In genomic region chr5:111800351-111800750, GRCh38 we compare ENCODE assay signal across 37 cellular contexts.
"Had no signal": no experiment of that assay in that cellular context is flagged by ENCODE, and none has a peak within 500 bp of the region (broad histone marks: within the 10 kb centered on the region; RNA-seq: fewer than 3 reads in every experiment).

No MANE protein-coding gene starts in this region.

- DNase-seq: activated CD4-positive, alpha-beta memory T cell treated with anti-CD3 and anti-CD28 coated beads, Interleukin-2, amount 10 ng/mL, durations not matched to agents 7 days and 5 days; activated CD4-positive, alpha-beta T cell treated with anti-CD3 and anti-CD28 coated beads for 1 hour; activated CD4-positive, alpha-beta T cell treated with anti-CD3 and anti-CD28 coated beads for 36 hours; activated CD4-positive, alpha-beta T cell treated with anti-CD3 and anti-CD28 coated beads for 48 hours; activated CD4-positive, alpha-beta T cell treated with anti-CD3 and anti-CD28 coated beads, Interleukin-2, amount 10 ng/mL, durations not matched to agents 7 days and 5 days; activated CD4-positive, alpha-beta T cell treated with anti-CD3 and anti-CD28 coated beads, Interleukin-2, amount 50 U/mL, for 48 hours; activated CD4-positive, CD25-positive, alpha-beta regulatory T cell; activated CD8-positive, alpha-beta memory T cell treated with anti-CD3 and anti-CD28 coated beads for 24 hours; activated CD8-positive, alpha-beta memory T cell treated with anti-CD3 and anti-CD28 coated beads, Interleukin-2, amount 10 ng/mL, durations not matched to agents 7 days and 5 days; activated CD8-positive, alpha-beta memory T cell treated with anti-CD3 and anti-CD28 coated beads, Interleukin-2, amount 50 U/mL, for 48 hours; activated CD8-positive, alpha-beta T cell treated with anti-CD3 and anti-CD28 coated beads, Interleukin-2, amount 10 ng/mL, durations not matched to agents 7 days and 5 days; activated effector memory CD4-positive, alpha-beta T cell treated with Interleukin-2 at 50 U/mL for 16 hours; activated gamma-delta T cell; activated naive CD4-positive, alpha-beta T cell treated with anti-CD3 and anti-CD28 coated beads, Interleukin-2, amount 10 ng/mL, durations not matched to agents 7 days and 5 days; activated naive CD4-positive, alpha-beta T cell treated with Interleukin-2 at 50 U/mL for 16 hours; activated naive CD8-positive, alpha-beta T cell treated with anti-CD3 and anti-CD28 coated beads, Interleukin-2, amount 10 ng/mL, durations not matched to agents 7 days and 5 days; activated naive CD8-positive, alpha-beta T cell treated with anti-CD3 and anti-CD28 coated beads, Interleukin-2, amount 50 U/mL, for 24 hours; activated T-cell treated with anti-CD3 and anti-CD28 coated beads, Interleukin-2, amount 50 U/mL, for 24 hours; activated T-cell treated with anti-CD3 and anti-CD28 coated beads, Interleukin-2, amount 50 U/mL, for 48 hours; amygdala; anterior cingulate cortex; caudate nucleus; cerebellar nuclear complex; T-helper 1 cell; T-helper 2 cell; T-helper 9 cell had no signal

- H3K27ac ChIP-seq: ascending aorta, cardiac muscle cell, VCaP had no signal

- H3K4me3 ChIP-seq: ascending aorta, cardiac muscle cell had no signal

- ATAC-seq: activated CD4-positive, alpha-beta T cell treated with anti-CD3 and anti-CD28 coated beads for 36 hours; activated CD4-positive, CD25-positive, alpha-beta regulatory T cell treated with anti-CD3 and anti-CD28 coated beads, Interleukin-2, amount 50 U/mL, for 24 hours; activated CD8-positive, alpha-beta memory T cell treated with anti-CD3 and anti-CD28 coated beads, Interleukin-2, amount 10 ng/mL, durations not matched to agents 7 days and 5 days; activated CD8-positive, alpha-beta T cell treated with anti-CD3 and anti-CD28 coated beads, Interleukin-2, amount 10 ng/mL, durations not matched to agents 7 days and 5 days; activated naive CD8-positive, alpha-beta T cell treated with anti-CD3 and anti-CD28 coated beads, Interleukin-2, amount 50 U/mL, for 24 hours had no signal

- H3K4me1 Mint-ChIP-seq: activated CD4-positive, alpha-beta memory T cell treated with anti-CD3 and anti-CD28 coated beads, Interleukin-2, amount 10 ng/mL, durations not matched to agents 7 days and 5 days; activated CD4-positive, alpha-beta T cell treated with anti-CD3 and anti-CD28 coated beads for 36 hours; activated CD4-positive, alpha-beta T cell treated with anti-CD3 and anti-CD28 coated beads, Interleukin-2, amount 10 ng/mL, durations not matched to agents 7 days and 5 days; activated CD8-positive, alpha-beta memory T cell treated with anti-CD3 and anti-CD28 coated beads, Interleukin-2, amount 10 ng/mL, durations not matched to agents 7 days and 5 days; activated naive CD4-positive, alpha-beta T cell treated with anti-CD3 and anti-CD28 coated beads, Interleukin-2, amount 10 ng/mL, durations not matched to agents 7 days and 5 days; activated naive CD4-positive, alpha-beta T cell treated with anti-CD3 and anti-CD28 coated beads, Interleukin-2, amount 50 U/mL, for 24 hours; activated naive CD8-positive, alpha-beta T cell treated with anti-CD3 and anti-CD28 coated beads, Interleukin-2, amount 10 ng/mL, durations not matched to agents 7 days and 5 days; activated naive CD8-positive, alpha-beta T cell treated with anti-CD3 and anti-CD28 coated beads, Interleukin-2, amount 50 U/mL, for 24 hours; brain; central memory CD8-positive, alpha-beta T cell had no signal

- H3K9me3 Mint-ChIP-seq: activated CD4-positive, alpha-beta memory T cell treated with anti-CD3 and anti-CD28 coated beads, Interleukin-2, amount 10 ng/mL, durations not matched to agents 7 days and 5 days; activated naive CD4-positive, alpha-beta T cell treated with anti-CD3 and anti-CD28 coated beads, Interleukin-2, amount 10 ng/mL, durations not matched to agents 7 days and 5 days; activated T-cell treated with anti-CD3 and anti-CD28 coated beads, Interleukin-2, amount 50 U/mL, for 24 hours; central memory CD8-positive, alpha-beta T cell had no signal

- H3K9me3 ChIP-seq: ascending aorta had no signal

- H3K36me3 Mint-ChIP-seq: activated CD8-positive, alpha-beta memory T cell treated with anti-CD3 and anti-CD28 coated beads, Interleukin-2, amount 10 ng/mL, durations not matched to agents 7 days and 5 days; activated naive CD4-positive, alpha-beta T cell treated with anti-CD3 and anti-CD28 coated beads, Interleukin-2, amount 10 ng/mL, durations not matched to agents 7 days and 5 days; activated naive CD4-positive, alpha-beta T cell treated with anti-CD3 and anti-CD28 coated beads, Interleukin-2, amount 50 U/mL, for 24 hours; activated naive CD8-positive, alpha-beta T cell; activated naive CD8-positive, alpha-beta T cell treated with anti-CD3 and anti-CD28 coated beads, Interleukin-2, amount 10 ng/mL, durations not matched to agents 7 days and 5 days; brain had no signal

- H3K4me1 ChIP-seq: ascending aorta had no signal

- H3K4me3 Mint-ChIP-seq: activated CD4-positive, alpha-beta memory T cell treated with anti-CD3 and anti-CD28 coated beads, Interleukin-2, amount 10 ng/mL, durations not matched to agents 7 days and 5 days; activated CD4-positive, alpha-beta T cell treated with anti-CD3 and anti-CD28 coated beads for 36 hours; activated CD4-positive, alpha-beta T cell treated with anti-CD3 and anti-CD28 coated beads, Interleukin-2, amount 10 ng/mL, durations not matched to agents 7 days and 5 days; activated CD8-positive, alpha-beta memory T cell treated with anti-CD3 and anti-CD28 coated beads, Interleukin-2, amount 10 ng/mL, durations not matched to agents 7 days and 5 days; activated CD8-positive, alpha-beta T cell treated with anti-CD3 and anti-CD28 coated beads, Interleukin-2, amount 10 ng/mL, durations not matched to agents 7 days and 5 days; activated naive CD4-positive, alpha-beta T cell treated with anti-CD3 and anti-CD28 coated beads, Interleukin-2, amount 10 ng/mL, durations not matched to agents 7 days and 5 days; activated naive CD4-positive, alpha-beta T cell treated with anti-CD3 and anti-CD28 coated beads, Interleukin-2, amount 50 U/mL, for 24 hours; activated naive CD8-positive, alpha-beta T cell; activated naive CD8-positive, alpha-beta T cell treated with anti-CD3 and anti-CD28 coated beads, Interleukin-2, amount 10 ng/mL, durations not matched to agents 7 days and 5 days; activated naive CD8-positive, alpha-beta T cell treated with anti-CD3 and anti-CD28 coated beads, Interleukin-2, amount 50 U/mL, for 24 hours; activated T-cell treated with anti-CD3 and anti-CD28 coated beads, Interleukin-2, amount 50 U/mL, for 24 hours; brain; central memory CD8-positive, alpha-beta T cell; T-helper 1 cell treated with Interleukin-12 subunit alpha and Interleukin-12 subunit beta and Interleukin-4 antibody, amounts not matched to agents 30 μg/mL and 1 μg/mL, for 36 hours; T-helper 2 cell treated with Interferon-gamma antibody and Interleukin-4, amounts not matched to agents 5 μg/mL and 100 μg/mL, for 36 hours had no signal

- H3K27ac Mint-ChIP-seq: activated CD4-positive, alpha-beta memory T cell treated with anti-CD3 and anti-CD28 coated beads, Interleukin-2, amount 10 ng/mL, durations not matched to agents 7 days and 5 days; activated CD4-positive, alpha-beta T cell treated with anti-CD3 and anti-CD28 coated beads for 36 hours; activated CD4-positive, alpha-beta T cell treated with anti-CD3 and anti-CD28 coated beads, Interleukin-2, amount 10 ng/mL, durations not matched to agents 7 days and 5 days; activated CD8-positive, alpha-beta memory T cell treated with anti-CD3 and anti-CD28 coated beads, Interleukin-2, amount 10 ng/mL, durations not matched to agents 7 days and 5 days; activated CD8-positive, alpha-beta T cell treated with anti-CD3 and anti-CD28 coated beads, Interleukin-2, amount 10 ng/mL, durations not matched to agents 7 days and 5 days; activated naive CD4-positive, alpha-beta T cell treated with anti-CD3 and anti-CD28 coated beads, Interleukin-2, amount 10 ng/mL, durations not matched to agents 7 days and 5 days; activated naive CD4-positive, alpha-beta T cell treated with anti-CD3 and anti-CD28 coated beads, Interleukin-2, amount 50 U/mL, for 24 hours; activated naive CD8-positive, alpha-beta T cell; activated naive CD8-positive, alpha-beta T cell treated with anti-CD3 and anti-CD28 coated beads, Interleukin-2, amount 10 ng/mL, durations not matched to agents 7 days and 5 days; activated naive CD8-positive, alpha-beta T cell treated with anti-CD3 and anti-CD28 coated beads, Interleukin-2, amount 50 U/mL, for 24 hours; activated T-cell treated with anti-CD3 and anti-CD28 coated beads, Interleukin-2, amount 50 U/mL, for 24 hours; activated T-helper 2 cell treated with anti-CD3 and anti-CD28 coated beads, Interferon-gamma antibody, Interleukin-2, Interleukin-4, amounts not matched to agents 10 μg/mL and 5 μg/mL and 100 μg/mL, durations not matched to agents 14 hours and 24 hours and 36 hours; brain; T-helper 1 cell treated with Interleukin-12 subunit alpha and Interleukin-12 subunit beta and Interleukin-4 antibody, amounts not matched to agents 30 μg/mL and 1 μg/mL, for 36 hours; T-helper 2 cell treated with Interferon-gamma antibody and Interleukin-4, amounts not matched to agents 5 μg/mL and 100 μg/mL, for 36 hours had no signal

- H3K27me3 ChIP-seq: ascending aorta, cardiac muscle cell had no signal

- H3K27me3 Mint-ChIP-seq: activated CD4-positive, alpha-beta T cell treated with anti-CD3 and anti-CD28 coated beads for 36 hours; activated CD8-positive, alpha-beta memory T cell treated with anti-CD3 and anti-CD28 coated beads, Interleukin-2, amount 10 ng/mL, durations not matched to agents 7 days and 5 days; activated naive CD8-positive, alpha-beta T cell; activated T-cell treated with anti-CD3 and anti-CD28 coated beads, Interleukin-2, amount 50 U/mL, for 24 hours; central memory CD8-positive, alpha-beta T cell had no signal

- H3K36me3 ChIP-seq: ascending aorta, cardiac muscle cell had no signal
